8 cellular contexts compared by ENCODE assay signal in genomic region chr1:52141513-52142219, GRCh38.
A peak's percentile ranks its signal among the peaks of the same experiment; 100 is the strongest.
DNase-seq lines count a peak whose midpoint lies in the region; ATAC-seq lines count a peak whose summit lies in the region.

Gene ZFYVE9, plus strand, starts transcription at chr1:52142089. Its CDS starts 91,118 bp downstream, at chr1:52233207.

- H3K9me3 Mint-ChIP-seq in effector memory CD8-positive, alpha-beta T cell, result no peaks in the 10 kb centered on the region

- ATAC-seq in GM18909 (IDR thresholded peaks at IDR 0.05; ENCODE audit: poor library complexity, unreplicated experiment) (peak; percentile 76), HG03280 (IDR thresholded peaks at IDR 0.05; ENCODE audit: unreplicated experiment) (peak; percentile 81)
- ATAC-seq in effector memory CD8-positive, alpha-beta T cell (replicated peaks), result peak; percentile 80

- no peaks in the 10 kb centered on the region for H3K27me3 Mint-ChIP-seq in effector memory CD8-positive, alpha-beta T cell

- peaks cover 28 to 37% of the 10 kb centered on the region in 2 donors for H3K4me1 Mint-ChIP-seq in effector memory CD8-positive, alpha-beta T cell (ENCODE audit: low read depth in 2 of 2)

- peak within 1 kb of the TSS; percentile 77 to 87 for H3K4me3 Mint-ChIP-seq in effector memory CD8-positive, alpha-beta T cell

- H3K27ac Mint-ChIP-seq in effector memory CD8-positive, alpha-beta T cell, result peak within 1 kb of the TSS; percentile 25 to 77

- H3K36me3 Mint-ChIP-seq in effector memory CD8-positive, alpha-beta T cell (ENCODE audit: insufficient read depth), result no peaks in the 10 kb centered on the region

- DNase-seq in AG08396 (ENCODE audit: low spot score), result peak; percentile 91
- DNase-seq in NCI-H748 (lab: John Stamatoyannopoulos, UW; ENCODE audit: unreplicated experiment), result peak; percentile 87
- DNase-seq in activated CD8-positive, alpha-beta memory T cell treated with anti-CD3 and anti-CD28 coated beads for 1 hour (ENCODE audit: extremely low read depth in 1 of 2, low read depth in 1 of 2), result peak; percentile 27 to 62
- peak; percentile 56 to 69 (median 65) for DNase-seq in effector memory CD8-positive, alpha-beta T cell
- peak; percentile 78 for DNase-seq in medulla oblongata (ENCODE audit: extremely low spot score)
- DNase-seq in stimulated activated CD8-positive, alpha-beta memory T cell treated with anti-CD3 and anti-CD28 coated beads, Interleukin-12 subunit alpha, Interleukin-12 subunit beta, amount 100 ng/mL, for 1 hour (ENCODE audit: low read depth), result peak; percentile 40

Comparison
In these comparisons a context has a peak if more than half of its experiments do, and no peak if none do; other contexts are left out.
1. Peak in every context shown above with its lines: DNase-seq and ATAC-seq.
2. DNase-seq: peak in every context shown above with its lines; median percentile 91 in AG08396; 87 in NCI-H748; 78 in medulla oblongata; 65 in effector memory CD8-positive, alpha-beta T cell; 44 in activated CD8-positive, alpha-beta memory T cell treated with anti-CD3 and anti-CD28 coated beads for 1 hour; 40 in stimulated activated CD8-positive, alpha-beta memory T cell treated with anti-CD3 and anti-CD28 coated beads, Interleukin-12 subunit alpha, Interleukin-12 subunit beta, amount 100 ng/mL, for 1 hour.